8 cellular contexts compared by ENCODE assay signal in the genomic region with DNA sequence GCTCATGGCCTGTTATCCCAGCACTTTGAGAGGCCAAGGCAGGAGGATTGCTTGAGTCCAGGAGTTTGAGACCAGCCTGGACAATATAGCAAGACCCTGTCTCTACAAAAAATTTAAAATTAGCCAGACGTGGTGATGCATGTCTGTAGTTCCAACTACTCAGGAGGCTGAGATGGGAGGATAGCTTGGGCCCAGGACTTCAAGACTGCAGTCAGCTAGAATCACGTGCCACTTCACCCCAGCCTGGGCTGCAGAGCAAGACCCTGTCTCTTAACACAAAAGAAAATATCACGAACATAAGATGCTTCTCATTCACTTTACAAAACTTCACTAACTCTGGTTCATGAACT. TPM values are rescaled to one million over a fixed set of nuclear protein-coding genes. Genes with fewer than 3 reads are reported as not detected.
A peak's percentile ranks its signal among the peaks of the same experiment; 100 is the strongest.
DNase-seq lines count a peak whose midpoint lies in the region; ATAC-seq, FAIRE-seq and TF ChIP-seq lines count a peak whose summit lies in the region.
"Not testable (repeated sequence)": the region's sequence is repeated elsewhere in the genome, so short reads cannot be mapped to it uniquely, and the experiment has no call there.

No MANE protein-coding gene starts in this region.

- 93 to 95% methylated on average over 3 of the region's 3 CpGs for WGBS in transverse colon (ENCODE audit: low coverage in 1 of 2), 2 donors

- POLR2A ChIA-PET in CD4-positive, alpha-beta memory T cell (lab: Charles Lee; ENCODE audit: partially characterized antibody), result interaction anchor here (0.6 to 12.3 kb wide), 14 partner anchors 10 to 466 kb away, joined by 3 to 1007 read pairs (median 10); partner anchors contain the start of genes CPNE1, ERGIC3, MMP24OS and NFS1
- POLR2A ChIA-PET in activated CD4-positive, alpha-beta T cell treated with anti-CD3 and anti-CD28 coated beads, Interleukin-2, amount 10 ng/mL, durations not matched to agents 7 days and 5 days (lab: Charles Lee), result interaction anchor here (0.6 to 3.0 kb wide), 3 partner anchors 27 to 149 kb away, joined by 3 to 32 read pairs (median 6); partner anchors contain the start of gene PHF20
- POLR2A ChIA-PET in endothelial cell of umbilical vein (lab: Charles Lee), result not testable (repeated sequence)

- in situ Hi-C loops in transverse colon (cut with MboI; ENCODE audit: low pct_ligation_motif_present in 1 of 4, low pct_unique_long_range_greater_than_20kb in 1 of 4, low sequenced_read_pairs in 3 of 4), result not testable (repeated sequence)

- not testable (repeated sequence) for TF ChIP-seq EP300 in transverse colon (IDR thresholded peaks at IDR 0.05; ENCODE audit: low read depth)

- BruUV-seq in endothelial cell of umbilical vein (replicated peaks; lab: Mats Ljungman, UMichigan), result not testable (repeated sequence)

- DNase-seq in CD4-positive, alpha-beta memory T cell; activated CD4-positive, alpha-beta T cell treated with anti-CD3 and anti-CD28 coated beads, Interleukin-2, amount 10 ng/mL, durations not matched to agents 7 days and 5 days; activated naive CD8-positive, alpha-beta T cell treated with anti-CD3 and anti-CD28 coated beads for 36 hours; endothelial cell of umbilical vein (ENCODE audit: low read depth, low spot score); lower lobe of right lung; transverse colon: not testable (repeated sequence)

- H3K27me3 ChIP-seq in CD4-positive, alpha-beta memory T cell (ENCODE audit: insufficient read depth, low read length); OCI-LY3 (ENCODE audit: low read depth, low read length); endothelial cell of umbilical vein (ENCODE audit: control insufficient read depth in 2 of 2, insufficient read depth in 2 of 2, low read length in 2 of 2); lower lobe of right lung (ENCODE audit: low read depth); skeletal muscle tissue (ENCODE audit: control insufficient read depth in 3 of 3, insufficient read depth in 3 of 3, low read length in 3 of 3); transverse colon: not testable (repeated sequence)

- not testable (repeated sequence) for FAIRE-seq in endothelial cell of umbilical vein (lab: Jason Lieb, UNC)

- not testable (repeated sequence) for ATAC-seq in lower lobe of right lung

- not testable (repeated sequence) for H3K36me3 ChIP-seq in CD4-positive, alpha-beta memory T cell (ENCODE audit: insufficient read depth, low read length); endothelial cell of umbilical vein (ENCODE audit: control insufficient read depth in 2 of 2, extremely low read depth in 1 of 2, insufficient read depth in 2 of 2, low read length in 2 of 2); transverse colon
- H3K36me3 ChIP-seq in OCI-LY3 (replicated peaks; ENCODE audit: low read depth, low read length) (peaks cover 20% of the 10 kb centered on the region), lower lobe of right lung (peaks cover 13% of the 10 kb centered on the region), skeletal muscle tissue (ENCODE audit: control insufficient read depth in 3 of 3, insufficient read depth in 3 of 3, low read length in 3 of 3) (peaks cover 8 to 13% (median 9%) of the 10 kb centered on the region in 3 donors)

- not testable (repeated sequence) for H2AFZ ChIP-seq in OCI-LY3 (ENCODE audit: low read depth, low read length); endothelial cell of umbilical vein (ENCODE audit: low read depth, low read length)

- not testable (repeated sequence) for H3K9me1 ChIP-seq in endothelial cell of umbilical vein (replicated peaks; ENCODE audit: control insufficient read depth, extremely low read depth, insufficient read depth, low read length)

- H3K27me3 Mint-ChIP-seq in CD4-positive, alpha-beta memory T cell; activated CD4-positive, alpha-beta T cell treated with anti-CD3 and anti-CD28 coated beads, Interleukin-2, amount 10 ng/mL, durations not matched to agents 7 days and 5 days; activated naive CD8-positive, alpha-beta T cell treated with anti-CD3 and anti-CD28 coated beads for 36 hours: not testable (repeated sequence)

- H3K9me3 ChIP-seq in CD4-positive, alpha-beta memory T cell (ENCODE audit: control insufficient read depth in 1 of 2, low read length in 2 of 2); OCI-LY3 (ENCODE audit: insufficient read depth, low read length); endothelial cell of umbilical vein (replicated peaks; ENCODE audit: control insufficient read depth, insufficient read depth, low read length); lower lobe of right lung; skeletal muscle tissue (ENCODE audit: control insufficient read depth in 3 of 3, low read length in 3 of 3); transverse colon: not testable (repeated sequence)

- H3K36me3 Mint-ChIP-seq in CD4-positive, alpha-beta memory T cell, result peaks cover 17 to 32% of the 10 kb centered on the region in 2 donors
- H3K36me3 Mint-ChIP-seq in activated CD4-positive, alpha-beta T cell treated with anti-CD3 and anti-CD28 coated beads, Interleukin-2, amount 10 ng/mL, durations not matched to agents 7 days and 5 days (ENCODE audit: low read depth), result peaks cover 22% of the 10 kb centered on the region
- peaks cover 29% of the 10 kb centered on the region for H3K36me3 Mint-ChIP-seq in activated naive CD8-positive, alpha-beta T cell treated with anti-CD3 and anti-CD28 coated beads for 36 hours

- intact Hi-C loops in CD4-positive, alpha-beta memory T cell (cut with micrococcal nuclease), result loop anchor here (5.0 kb wide), 1 partner anchor 202 kb away; the partner anchor contains the start of gene ERGIC3
- intact Hi-C loops in endothelial cell of umbilical vein (cut with micrococcal nuclease) (loop anchor here (5.0 kb wide), 1 partner anchor 82 kb away; the partner anchor contains the start of genes CPNE1 and RBM12), transverse colon (cut with DNase I; ENCODE audit: low total_unique reads) (loop anchor here (10.0 kb wide), 1 partner anchor 130 kb away; no protein-coding TSS in a partner anchor)
- intact Hi-C loops in lower lobe of right lung (cut with DNase I), result not testable (repeated sequence)

- peaks cover 35% of the 10 kb centered on the region for H3K4me1 ChIP-seq in CD4-positive, alpha-beta memory T cell (ENCODE audit: insufficient read depth, low read length)
- peaks cover 23% of the 10 kb centered on the region for H3K4me1 ChIP-seq in OCI-LY3 (ENCODE audit: low read length)
- peaks cover 29% of the 10 kb centered on the region for H3K4me1 ChIP-seq in endothelial cell of umbilical vein (ENCODE audit: control insufficient read depth, extremely low read depth, insufficient read depth, low read length)
- H3K4me1 ChIP-seq in lower lobe of right lung, result peaks cover 31% of the 10 kb centered on the region
- peaks cover 5 to 13% (median 11%) of the 10 kb centered on the region in 3 donors for H3K4me1 ChIP-seq in skeletal muscle tissue (ENCODE audit: control insufficient read depth in 3 of 3, insufficient read depth in 3 of 3, low read length in 3 of 3)
- H3K4me1 ChIP-seq in transverse colon, result peaks cover 6 to 24% (median 17%) of the 10 kb centered on the region in 4 donors

- TF ChIP-seq CTCF in OCI-LY3 (IDR thresholded peaks at IDR 0.05; ENCODE audit: low read depth, low read length); endothelial cell of umbilical vein (IDR thresholded peaks at IDR 0.05; ENCODE audit: extremely low read depth in 1 of 2, insufficient read depth in 1 of 2, low read depth in 1 of 2, low read length in 2 of 2); lower lobe of right lung (IDR thresholded peaks at IDR 0.05); transverse colon (IDR thresholded peaks at IDR 0.05): not testable (repeated sequence)

- peak overlapping the region; percentile 15 to 100 (median 98) for H3K4me3 Mint-ChIP-seq in CD4-positive, alpha-beta memory T cell
- peak overlapping the region; percentile 91 for H3K4me3 Mint-ChIP-seq in activated CD4-positive, alpha-beta T cell treated with anti-CD3 and anti-CD28 coated beads, Interleukin-2, amount 10 ng/mL, durations not matched to agents 7 days and 5 days
- H3K4me3 Mint-ChIP-seq in activated naive CD8-positive, alpha-beta T cell treated with anti-CD3 and anti-CD28 coated beads for 36 hours, result peak overlapping the region; percentile 100

- peaks cover 38% of the 10 kb centered on the region for H3K79me2 ChIP-seq in OCI-LY3 (ENCODE audit: low read length)
- H3K79me2 ChIP-seq in endothelial cell of umbilical vein (ENCODE audit: control insufficient read depth, insufficient read depth, low read length), result peaks cover 26% of the 10 kb centered on the region

- dilution Hi-C loops in endothelial cell of umbilical vein (cut with MboI; ENCODE audit: extremely low pct_ligation_motif_present, low sequenced_read_pairs), result not testable (repeated sequence)

- H3K27ac ChIP-seq in CD4-positive, alpha-beta memory T cell (ENCODE audit: low read depth, low read length), result peak overlapping the region; percentile 100
- not testable (repeated sequence) for H3K27ac ChIP-seq in OCI-LY3 (ENCODE audit: low read length)
- H3K27ac ChIP-seq in endothelial cell of umbilical vein (ENCODE audit: insufficient read depth, low read depth, low read length) (peak overlapping the region; percentile 97), lower lobe of right lung (peak overlapping the region; percentile 100), skeletal muscle tissue (ENCODE audit: low read depth, low read length) (peak overlapping the region; percentile 99), transverse colon (peak overlapping the region; percentile 96 to 99 (median 98))

- CTCF ChIA-PET in CD4-positive, alpha-beta memory T cell (lab: Charles Lee; ENCODE audit: partially characterized antibody), result interaction anchor here (1.2 to 4.9 kb wide), 4 partner anchors 23 to 210 kb away, joined by 3 to 63 read pairs (median 34); partner anchors contain the start of genes PHF20 and SCAND1
- CTCF ChIA-PET in activated CD4-positive, alpha-beta T cell treated with anti-CD3 and anti-CD28 coated beads, Interleukin-2, amount 10 ng/mL, durations not matched to agents 7 days and 5 days (lab: Charles Lee), result interaction anchor here (0.9 to 4.0 kb wide), 4 partner anchors 14 to 78 kb away, joined by 3 to 17 read pairs (median 4); no protein-coding TSS in a partner anchor
- CTCF ChIA-PET in endothelial cell of umbilical vein (lab: Charles Lee), result interaction anchor here (0.8 to 3.6 kb wide), 4 partner anchors 24 to 140 kb away, joined by 3 to 29 read pairs (median 10); partner anchors contain the start of gene PHF20

- H3K9me3 Mint-ChIP-seq in CD4-positive, alpha-beta memory T cell; activated CD4-positive, alpha-beta T cell treated with anti-CD3 and anti-CD28 coated beads, Interleukin-2, amount 10 ng/mL, durations not matched to agents 7 days and 5 days; activated naive CD8-positive, alpha-beta T cell treated with anti-CD3 and anti-CD28 coated beads for 36 hours: not testable (repeated sequence)

- not testable (repeated sequence) for TF ChIP-seq POLR2A in endothelial cell of umbilical vein (IDR thresholded peaks at IDR 0.05; ENCODE audit: low read depth, low read length); transverse colon (IDR thresholded peaks at IDR 0.05)

- H3K27ac Mint-ChIP-seq in CD4-positive, alpha-beta memory T cell, result peak overlapping the region; percentile 48 to 100 (median 100)
- H3K27ac Mint-ChIP-seq in activated CD4-positive, alpha-beta T cell treated with anti-CD3 and anti-CD28 coated beads, Interleukin-2, amount 10 ng/mL, durations not matched to agents 7 days and 5 days, result peak overlapping the region; percentile 100
- H3K27ac Mint-ChIP-seq in activated naive CD8-positive, alpha-beta T cell treated with anti-CD3 and anti-CD28 coated beads for 36 hours, result peak overlapping the region; percentile 96

- peak overlapping the region in 1 of 2 donors; percentile 52 for H3K4me3 ChIP-seq in CD4-positive, alpha-beta memory T cell (ENCODE audit: low read length in 2 of 2)
- H3K4me3 ChIP-seq in OCI-LY3 (ENCODE audit: low read length); endothelial cell of umbilical vein (replicated peaks in 1 of 3; ENCODE audit: insufficient read depth in 1 of 3, low read depth in 1 of 3, low read length in 3 of 3); skeletal muscle tissue (ENCODE audit: low read length in 3 of 3): not testable (repeated sequence)
- peak overlapping the region; percentile 85 for H3K4me3 ChIP-seq in lower lobe of right lung
- H3K4me3 ChIP-seq in transverse colon, result peak overlapping the region in 1 of 4 donors; percentile 66

- H3K4me2 ChIP-seq in OCI-LY3 (ENCODE audit: low read length), result peak overlapping the region; percentile 84
- peak overlapping the region; percentile 83 for H3K4me2 ChIP-seq in endothelial cell of umbilical vein (ENCODE audit: insufficient read depth, low read length)

- H3K4me1 Mint-ChIP-seq in CD4-positive, alpha-beta memory T cell, result peaks cover 17 to 45% (median 28%) of the 10 kb centered on the region in 4 donors
- H3K4me1 Mint-ChIP-seq in activated CD4-positive, alpha-beta T cell treated with anti-CD3 and anti-CD28 coated beads, Interleukin-2, amount 10 ng/mL, durations not matched to agents 7 days and 5 days, result peaks cover 26% of the 10 kb centered on the region
- H3K4me1 Mint-ChIP-seq in activated naive CD8-positive, alpha-beta T cell treated with anti-CD3 and anti-CD28 coated beads for 36 hours, result peaks cover 21% of the 10 kb centered on the region

- not testable (repeated sequence) for H3K9ac ChIP-seq in OCI-LY3 (ENCODE audit: low read length); endothelial cell of umbilical vein (replicated peaks; ENCODE audit: extremely low read depth, insufficient read depth, low read length); skeletal muscle tissue (ENCODE audit: low read depth in 1 of 3, low read length in 3 of 3)

- peaks cover 18% of the 10 kb centered on the region for H4K20me1 ChIP-seq in OCI-LY3 (ENCODE audit: insufficient read depth, low read length)
- H4K20me1 ChIP-seq in endothelial cell of umbilical vein (replicated peaks; ENCODE audit: control insufficient read depth, extremely low read depth, insufficient read depth, low read length), result not testable (repeated sequence)

RNA-seq across cellular contexts. Expression of gene RBM39, which starts 2.4 kb away (rescaled TPM):
- total RNA-seq in CD4-positive, alpha-beta memory T cell, result 100 to 1,000 TPM; 631 to 665 TPM
- polyA plus RNA-seq in CD4-positive, alpha-beta memory T cell, result 100 to 1,000 TPM in 1 of 2 donors, 10 to 100 TPM in 1; 76.7 to 153 TPM
- 100 to 1,000 TPM; 374 to 396 TPM for total RNA-seq in activated CD4-positive, alpha-beta T cell treated with anti-CD3 and anti-CD28 coated beads, Interleukin-2, amount 10 ng/mL, durations not matched to agents 7 days and 5 days
- total RNA-seq in activated naive CD8-positive, alpha-beta T cell treated with anti-CD3 and anti-CD28 coated beads for 36 hours, result 100 to 1,000 TPM; 330 to 349 TPM
- total RNA-seq in endothelial cell of umbilical vein (291 and 309 TPM in 2 replicates), lower lobe of right lung (299 TPM), skeletal muscle tissue (407 TPM), transverse colon (100 to 1,000 TPM; 264 to 721 (median 416) TPM)
- 76.2 and 106 TPM in 2 replicates for polyA plus RNA-seq in endothelial cell of umbilical vein
- polyA plus RNA-seq in endothelial cell of umbilical vein (2011; cell fraction: cytosol; rRNA removed), result 49.7 and 60.3 TPM in 2 replicates
- 591 and 691 TPM in 2 replicates for polyA plus RNA-seq in endothelial cell of umbilical vein (2011; cell fraction: nucleus; rRNA removed)
- 214 and 237 TPM in 2 replicates for polyA plus RNA-seq in endothelial cell of umbilical vein (2012)
- polyA minus RNA-seq in endothelial cell of umbilical vein, result 196 and 257 TPM in 2 replicates
- polyA minus RNA-seq in endothelial cell of umbilical vein (2011; cell fraction: cytosol; rRNA and poly(A)+ RNA removed), result 80.7 TPM
- 449 and 536 TPM in 2 replicates for polyA minus RNA-seq in endothelial cell of umbilical vein (2011; cell fraction: nucleus; rRNA and poly(A)+ RNA removed)

RNA-seq across cellular contexts. Expression of gene PHF20, which starts 27.3 kb away (rescaled TPM):
- 10 to 100 TPM; 72.9 to 82.3 TPM for total RNA-seq in CD4-positive, alpha-beta memory T cell
- 100 to 1,000 TPM; 106 to 126 TPM for polyA plus RNA-seq in CD4-positive, alpha-beta memory T cell
- 10 to 100 TPM; 47.8 to 49.0 TPM for total RNA-seq in activated CD4-positive, alpha-beta T cell treated with anti-CD3 and anti-CD28 coated beads, Interleukin-2, amount 10 ng/mL, durations not matched to agents 7 days and 5 days
- total RNA-seq in activated naive CD8-positive, alpha-beta T cell treated with anti-CD3 and anti-CD28 coated beads for 36 hours, result 10 to 100 TPM; 50.2 to 50.6 TPM
- total RNA-seq in endothelial cell of umbilical vein, result 45.8 and 46.3 TPM in 2 replicates
- 16.0 and 25.0 TPM in 2 replicates for polyA plus RNA-seq in endothelial cell of umbilical vein
- polyA plus RNA-seq in endothelial cell of umbilical vein (2011; cell fraction: cytosol; rRNA removed), result 23.8 and 25.1 TPM in 2 replicates
- polyA plus RNA-seq in endothelial cell of umbilical vein (2011; cell fraction: nucleus; rRNA removed), result 21.1 and 22.2 TPM in 2 replicates
- 43.9 and 49.0 TPM in 2 replicates for polyA plus RNA-seq in endothelial cell of umbilical vein (2012)
- polyA minus RNA-seq in endothelial cell of umbilical vein, result 30.4 and 61.0 TPM in 2 replicates
- polyA minus RNA-seq in endothelial cell of umbilical vein (2011; cell fraction: cytosol; rRNA and poly(A)+ RNA removed), result 37.3 TPM
- 46.1 and 46.8 TPM in 2 replicates for polyA minus RNA-seq in endothelial cell of umbilical vein (2011; cell fraction: nucleus; rRNA and poly(A)+ RNA removed)
- 47.9 TPM for total RNA-seq in lower lobe of right lung
- total RNA-seq in skeletal muscle tissue, result 26.6 TPM
- 10 to 100 TPM; 20.6 to 88.6 (median 43.1) TPM for total RNA-seq in transverse colon

RNA-seq across cellular contexts. Expression of gene ROMO1, which starts 45.3 kb away (rescaled TPM):
- total RNA-seq in CD4-positive, alpha-beta memory T cell, result 10 to 100 TPM; 38.4 to 43.8 TPM
- polyA plus RNA-seq in CD4-positive, alpha-beta memory T cell, result 100 to 1,000 TPM; 273 to 335 TPM
- 100 to 1,000 TPM in 1 of 2 experiments, 10 to 100 TPM in 1; 55.0 to 103 TPM for total RNA-seq in activated CD4-positive, alpha-beta T cell treated with anti-CD3 and anti-CD28 coated beads, Interleukin-2, amount 10 ng/mL, durations not matched to agents 7 days and 5 days
- 100 to 1,000 TPM; 121 to 137 TPM for total RNA-seq in activated naive CD8-positive, alpha-beta T cell treated with anti-CD3 and anti-CD28 coated beads for 36 hours
- total RNA-seq in endothelial cell of umbilical vein, result 169 and 174 TPM in 2 replicates
- 845 and 1,099 TPM in 2 replicates for polyA plus RNA-seq in endothelial cell of umbilical vein
- polyA plus RNA-seq in endothelial cell of umbilical vein (2011; cell fraction: cytosol; rRNA removed), result 690 and 833 TPM in 2 replicates
- polyA plus RNA-seq in endothelial cell of umbilical vein (2011; cell fraction: nucleus; rRNA removed), result 165 and 175 TPM in 2 replicates
- 286 and 288 TPM in 2 replicates for polyA plus RNA-seq in endothelial cell of umbilical vein (2012)
- 52.6 and 65.2 TPM in 2 replicates for polyA minus RNA-seq in endothelial cell of umbilical vein
- 112 TPM for polyA minus RNA-seq in endothelial cell of umbilical vein (2011; cell fraction: cytosol; rRNA and poly(A)+ RNA removed)
- polyA minus RNA-seq in endothelial cell of umbilical vein (2011; cell fraction: nucleus; rRNA and poly(A)+ RNA removed), result 7.5 and 22.1 TPM in 2 replicates
- 81.7 TPM for total RNA-seq in lower lobe of right lung
- 103 TPM for total RNA-seq in skeletal muscle tissue
- total RNA-seq in transverse colon, result 100 to 1,000 TPM; 114 to 416 (median 182) TPM

RNA-seq across cellular contexts. Expression of gene NFS1, which starts 45.3 kb away (rescaled TPM):
- 10 to 100 TPM; 30.3 to 33.6 TPM for total RNA-seq in CD4-positive, alpha-beta memory T cell
- 10 to 100 TPM in 1 of 2 donors, 1 to 10 TPM in 1; 6.3 to 28.3 TPM for polyA plus RNA-seq in CD4-positive, alpha-beta memory T cell
- total RNA-seq in activated CD4-positive, alpha-beta T cell treated with anti-CD3 and anti-CD28 coated beads, Interleukin-2, amount 10 ng/mL, durations not matched to agents 7 days and 5 days, result 10 to 100 TPM; 33.2 to 36.6 TPM
- total RNA-seq in activated naive CD8-positive, alpha-beta T cell treated with anti-CD3 and anti-CD28 coated beads for 36 hours, result 10 to 100 TPM; 37.2 to 38.2 TPM
- 24.0 and 25.1 TPM in 2 replicates for total RNA-seq in endothelial cell of umbilical vein
- 28.4 and 36.5 TPM in 2 replicates for polyA plus RNA-seq in endothelial cell of umbilical vein
- polyA plus RNA-seq in endothelial cell of umbilical vein (2011; cell fraction: cytosol; rRNA removed), result 27.0 and 32.3 TPM in 2 replicates
- 36.6 and 50.5 TPM in 2 replicates for polyA plus RNA-seq in endothelial cell of umbilical vein (2011; cell fraction: nucleus; rRNA removed)
- 27.7 and 29.1 TPM in 2 replicates for polyA plus RNA-seq in endothelial cell of umbilical vein (2012)
- 21.1 and 28.2 TPM in 2 replicates for polyA minus RNA-seq in endothelial cell of umbilical vein
- polyA minus RNA-seq in endothelial cell of umbilical vein (2011; cell fraction: cytosol; rRNA and poly(A)+ RNA removed), result 50.7 TPM
- 11.0 and 19.1 TPM in 2 replicates for polyA minus RNA-seq in endothelial cell of umbilical vein (2011; cell fraction: nucleus; rRNA and poly(A)+ RNA removed)
- 22.2 TPM for total RNA-seq in lower lobe of right lung
- 11.5 TPM for total RNA-seq in skeletal muscle tissue
- 10 to 100 TPM; 28.4 to 54.1 (median 42.0) TPM for total RNA-seq in transverse colon
